Comparison of ENCODE assay signal across 7 cellular contexts in the genomic region with DNA sequence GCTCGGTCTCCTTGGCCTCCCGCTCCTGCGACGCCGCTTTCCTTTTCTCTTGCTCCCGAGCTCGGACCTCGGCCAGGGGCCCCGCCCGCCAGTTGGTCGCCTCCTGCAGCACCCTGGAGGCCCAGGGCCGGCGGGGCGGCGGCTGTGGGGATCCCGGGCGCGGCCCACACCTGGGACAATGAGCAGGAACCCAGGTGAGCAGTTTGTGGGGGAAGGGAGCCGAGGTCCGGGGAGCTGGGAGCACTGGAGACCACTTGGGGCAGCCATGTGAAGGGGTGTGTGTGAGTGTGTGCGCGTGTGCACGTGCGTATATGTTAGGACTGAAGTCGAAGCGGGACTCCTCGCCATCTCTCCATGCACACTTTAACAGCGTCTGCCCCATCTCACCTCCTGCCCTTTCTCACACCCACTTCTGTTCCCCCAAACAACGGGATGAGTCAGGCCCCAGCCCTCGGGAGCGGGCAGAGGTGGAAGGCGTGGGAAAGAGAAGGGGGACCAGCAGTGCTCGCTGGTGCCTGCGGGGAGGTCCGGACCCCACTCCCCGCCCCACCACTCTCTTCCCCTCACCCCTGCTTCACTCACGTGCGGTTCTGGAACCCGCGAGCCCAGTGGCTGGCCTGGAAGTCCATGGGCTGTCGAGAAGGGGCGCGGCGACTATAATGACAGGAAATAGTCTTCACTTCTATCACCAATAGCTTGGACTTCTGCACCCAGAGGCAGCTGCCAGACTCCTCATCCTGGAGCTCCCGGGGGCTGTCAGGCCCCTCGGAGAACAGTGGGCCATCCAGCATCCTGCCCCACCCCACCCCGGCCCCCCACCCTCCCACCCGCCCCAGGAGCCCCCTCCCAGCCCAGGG. TPM values are rescaled to one million over a fixed set of nuclear protein-coding genes. Genes with fewer than 3 reads are reported as not detected.
DNase-seq lines count a peak whose midpoint lies in the region; ATAC-seq and TF ChIP-seq lines count a peak whose summit lies in the region.
"Had no signal": no experiment of that assay in that cellular context is flagged by ENCODE, and none has a peak within 500 bp of the region (broad histone marks: within the 10 kb centered on the region; RNA-seq: fewer than 3 reads in every experiment).

No MANE protein-coding gene starts in this region.

- no peaks in the 10 kb centered on the region for H3K4me1 ChIP-seq in endocrine pancreas (ENCODE audit: control insufficient read depth, insufficient read depth, low read length)
- H3K4me1 ChIP-seq in gastrocnemius medialis = peaks cover 40 to 46% of the 10 kb centered on the region in 2 donors

- H3K4me3 ChIP-seq in NB4 (ENCODE audit: low read depth, low read length) (peak overlapping the region; percentile 78), endocrine pancreas (ENCODE audit: control insufficient read depth, insufficient read depth, low read length) (no peak overlapping the region), gastrocnemius medialis (peak overlapping the region; percentile 45 to 75 (median 59))

- no peaks in the 10 kb centered on the region for H3K36me3 ChIP-seq in endocrine pancreas (ENCODE audit: control insufficient read depth, insufficient read depth, low read length)
- peaks cover 2 to 26% of the 10 kb centered on the region in 2 donors for H3K36me3 ChIP-seq in gastrocnemius medialis

- peak; percentile 69 for DNase-seq in GM13977 (ENCODE audit: low spot score)
- peak; percentile 75 for DNase-seq in NB4 (ENCODE audit: low read depth)
- DNase-seq in gastrocnemius medialis = peak in 1 of 2 donors; percentile 54
- no peak for DNase-seq in posterior vena cava (ENCODE audit: low spot score)

- peak overlapping the region; percentile 67 to 93 (median 84) for H3K27ac ChIP-seq in gastrocnemius medialis

- no peaks in the 10 kb centered on the region for H3K9me3 ChIP-seq in endocrine pancreas (ENCODE audit: control insufficient read depth, low read length)
- no peaks in the 10 kb centered on the region for H3K9me3 ChIP-seq in gastrocnemius medialis

- in situ Hi-C loops in GM13977 (cut with MboI; ENCODE audit: low pct_unique_long_range_greater_than_20kb, low sequenced_read_pairs, unreplicated experiment) (no loop called here), gastrocnemius medialis (cut with MboI; ENCODE audit: low sequenced_read_pairs in 4 of 4) (loop anchor here in 1 of 4 donors (25.0 kb wide), 1 partner anchor 136 kb away; a partner anchor contains a TSS)

- peak overlapping the region; percentile 54 for H3K9ac ChIP-seq in endocrine pancreas (ENCODE audit: control insufficient read depth, insufficient read depth, low read length)

- TF ChIP-seq POLR2A in NB4 (IDR thresholded peaks at IDR 0.05; ENCODE audit: extremely low read depth, insufficient read length) (no peak), gastrocnemius medialis (IDR thresholded peaks at IDR 0.05) (no peak)

- TF ChIP-seq CTCF in GM13977 (IDR thresholded peaks at IDR 0.05; ENCODE audit: extremely low read depth, insufficient read depth, missing control alignments) (no peak), NB4 (IDR thresholded peaks at IDR 0.05; ENCODE audit: low read depth, low read length) (no peak), gastrocnemius medialis (IDR thresholded peaks at IDR 0.05 in 4 of 5, conservative IDR thresholded peaks at IDR 0.05 in 1 of 5) (no peak)

- peak; percentile 16 to 18 for ATAC-seq in gastrocnemius medialis
- ATAC-seq in HG03469 (IDR thresholded peaks at IDR 0.05; ENCODE audit: unreplicated experiment) = no peak

- intact Hi-C loops in gastrocnemius medialis (cut with DNase I; ENCODE audit: low total_unique reads) = loop anchor here (1.0 kb wide), 1 partner anchor 16 kb away; no protein-coding TSS in a partner anchor
- intact Hi-C loops in posterior vena cava (cut with DNase I) = no loop called here

- no peaks in the 10 kb centered on the region for H3K27me3 ChIP-seq in endocrine pancreas (ENCODE audit: control insufficient read depth, insufficient read depth, low read length)
- H3K27me3 ChIP-seq in gastrocnemius medialis = peaks cover 0 to 56% (median 13%) of the 10 kb centered on the region in 3 donors

RNA-seq across cellular contexts. Expression of a gene that starts 0.5 kb away (rescaled TPM):
- total RNA-seq in gastrocnemius medialis (100 to 1,000 TPM in 3 of 4 donors, 10 to 100 TPM in 1; 26.8 to 415 (median 232) TPM), posterior vena cava (not detected)

RNA-seq across cellular contexts. Expression of a gene that starts 19.9 kb away (rescaled TPM):
- total RNA-seq in gastrocnemius medialis (10 to 100 TPM; 67.4 to 97.7 (median 83.9) TPM), posterior vena cava (10 to 100 TPM; 52.2 to 57.3 TPM)

RNA-seq across cellular contexts. Expression of a gene that starts 20.6 kb away (rescaled TPM):
- not detected for total RNA-seq in gastrocnemius medialis
- not detected for total RNA-seq in posterior vena cava
- total RNA-seq: activated CD8-positive, alpha-beta memory T cell treated with anti-CD3 and anti-CD28 coated beads for 36 hours had no signal

RNA-seq across cellular contexts. Expression of a gene that starts 27.2 kb away (rescaled TPM):
- total RNA-seq in gastrocnemius medialis (not detected), posterior vena cava (1 to 10 TPM in 1 of 2 donors, under 1 TPM in 1; 0.33 to 4.0 TPM)

RNA-seq across cellular contexts. Expression of a gene that starts 41.4 kb away (rescaled TPM):
- 10 to 100 TPM in 3 of 4 donors, 1 to 10 TPM in 1; 4.9 to 17.2 (median 13.5) TPM for total RNA-seq in gastrocnemius medialis
- total RNA-seq in posterior vena cava = 100 to 1,000 TPM; 127 to 130 TPM

Comparison
In these comparisons a context has a peak if more than half of its experiments do, and no peak if none do; other contexts are left out.
1. RNA of a gene that starts 0.5 kb away (total RNA-seq): 26.8 to 415 TPM in gastrocnemius medialis; not detected in posterior vena cava; every median in the first group is over 10 times any median in the second.